Comparison of ENCODE assay signal across 20 cellular contexts in the genomic region with DNA sequence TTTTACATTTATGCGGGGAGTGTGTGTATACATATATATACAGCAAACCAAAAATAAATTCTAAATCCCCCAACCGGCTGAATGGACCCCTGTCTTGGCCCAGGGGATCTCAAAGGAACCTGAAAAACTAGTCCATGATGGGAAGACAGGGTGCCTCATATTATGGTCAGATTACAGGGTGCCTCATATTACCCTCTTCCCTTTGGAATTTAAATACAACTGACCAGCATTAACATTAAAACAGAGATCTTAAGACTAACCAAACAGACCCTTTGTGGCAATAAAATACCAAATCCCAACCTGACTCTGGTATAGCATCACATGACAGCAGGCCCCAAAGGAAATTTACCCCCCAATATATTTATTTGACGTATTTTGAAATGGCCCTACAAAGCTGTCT. TPM values are rescaled to one million over a fixed set of nuclear protein-coding genes. Genes with fewer than 3 reads are reported as not detected.
DNase-seq lines count a peak whose midpoint lies in the region; ATAC-seq and TF ChIP-seq lines count a peak whose summit lies in the region.
"Had no signal": no experiment of that assay in that cellular context is flagged by ENCODE, and none has a peak within 500 bp of the region (broad histone marks: within the 10 kb centered on the region; RNA-seq: fewer than 3 reads in every experiment).

No MANE protein-coding gene starts in this region.

- H3K4me2 ChIP-seq in OCI-LY7 (ENCODE audit: low read length) = no peak overlapping the region
- H3K4me2 ChIP-seq: BLaER1, KMS-11 had no signal

- H3K27ac ChIP-seq in OCI-LY7 (ENCODE audit: low read depth, low read length, poor library complexity, severe bottlenecking) = no peak overlapping the region
- no peak overlapping the region for H3K27ac ChIP-seq in endodermal cell (ENCODE audit: low read depth, low read length)
- H3K27ac ChIP-seq: BLaER1, KMS-11, Peyer's patch had no signal

- WGBS in endodermal cell (ENCODE audit: insufficient coverage in 1 of 2, insufficient read length in 1 of 2), 2 experiments = 83% methylated on average over 2 of the region's 3 CpGs; no CpG with 5 or more reads in 1 of the 2 experiments

- no peaks in the 10 kb centered on the region for H3K79me2 ChIP-seq in OCI-LY7 (ENCODE audit: insufficient read depth, low read depth, low read length)

- POLR2A ChIA-PET in OCI-LY7 (lab: Charles Lee) = no interaction called here
- POLR2A ChIA-PET in activated CD4-positive, alpha-beta T cell treated with anti-CD3 and anti-CD28 coated beads for 36 hours (lab: Charles Lee) = no interaction called here

- H3K4me1 Mint-ChIP-seq in endodermal cell (peaks cover 77% of the 10 kb centered on the region), nephron progenitor cell (peaks cover 50% of the 10 kb centered on the region)
- no peaks in the 10 kb centered on the region for H3K4me1 Mint-ChIP-seq in activated CD4-positive, alpha-beta T cell treated with anti-CD3 and anti-CD28 coated beads for 36 hours
- H3K4me1 Mint-ChIP-seq: IgD-negative memory B cell had no signal

- H3K4me3 ChIP-seq in H7 (ENCODE audit: insufficient read depth, low read depth, low read length) (no peak overlapping the region), OCI-LY7 (ENCODE audit: low read depth, low read length, poor library complexity, severe bottlenecking) (no peak overlapping the region), endodermal cell (ENCODE audit: low read length) (no peak overlapping the region)
- H3K4me3 ChIP-seq: BLaER1, Peyer's patch had no signal

- H3K36me3 ChIP-seq in H7 (replicated peaks; ENCODE audit: control insufficient read depth, insufficient read depth, low read length) = peaks cover 2% of the 10 kb centered on the region
- H3K36me3 ChIP-seq in OCI-LY7 (ENCODE audit: insufficient read depth, low read length) = peaks cover 75% of the 10 kb centered on the region
- peaks cover 33% of the 10 kb centered on the region for H3K36me3 ChIP-seq in endodermal cell (ENCODE audit: control insufficient read depth, insufficient read depth, low read length)

- CTCF ChIA-PET in OCI-LY7 (lab: Charles Lee; ENCODE audit: unreplicated experiment) = no interaction called here
- CTCF ChIA-PET in activated CD4-positive, alpha-beta T cell treated with anti-CD3 and anti-CD28 coated beads for 36 hours (lab: Charles Lee) = no interaction called here

- H3K4me1 ChIP-seq in OCI-LY7 (ENCODE audit: insufficient read depth, low read length, poor library complexity, severe bottlenecking) (no peaks in the 10 kb centered on the region), endodermal cell (ENCODE audit: control insufficient read depth, insufficient read depth, low read length) (peaks cover 43% of the 10 kb centered on the region)
- H3K4me1 ChIP-seq: BLaER1, Peyer's patch had no signal

- no peak overlapping the region for H3K9ac ChIP-seq in endodermal cell (ENCODE audit: extremely low read depth, low read length, poor library complexity, severe bottlenecking)
- H3K9ac ChIP-seq: BLaER1, KMS-11 had no signal

- H3K9me3 ChIP-seq in OCI-LY7 (ENCODE audit: low read length) (no peaks in the 10 kb centered on the region), endodermal cell (ENCODE audit: control insufficient read depth, low read length) (no peaks in the 10 kb centered on the region)
- H3K9me3 ChIP-seq: BLaER1, Peyer's patch had no signal

- no peaks in the 10 kb centered on the region for H3K9me2 ChIP-seq in OCI-LY7 (ENCODE audit: insufficient read depth, low read length)

- no peak overlapping the region for H2AFZ ChIP-seq in OCI-LY7 (ENCODE audit: low read length)

- no peak for ATAC-seq in activated CD4-positive, alpha-beta T cell treated with anti-CD3 and anti-CD28 coated beads for 36 hours

- BruUV-seq in OCI-LY7 (replicated peaks; lab: Mats Ljungman, UMichigan) = TSS peak; percentile 33

- intact Hi-C loops in OCI-LY7 (cut with micrococcal nuclease; ENCODE audit: unreplicated experiment) = no loop called here
- intact Hi-C loops in activated CD4-positive, alpha-beta T cell treated with anti-CD3 and anti-CD28 coated beads for 36 hours (cut with DNase I, micrococcal nuclease) = no loop called here

- H3K27ac Mint-ChIP-seq in endodermal cell (peak overlapping the region; percentile 84), nephron progenitor cell (peak overlapping the region; percentile 80)
- no peak overlapping the region for H3K27ac Mint-ChIP-seq in activated CD4-positive, alpha-beta T cell treated with anti-CD3 and anti-CD28 coated beads for 36 hours

- H3K36me3 Mint-ChIP-seq in endodermal cell (ENCODE audit: low read depth) = peaks cover 18% of the 10 kb centered on the region
- H3K36me3 Mint-ChIP-seq in nephron progenitor cell (ENCODE audit: low read depth) = peaks cover 45% of the 10 kb centered on the region
- H3K36me3 Mint-ChIP-seq in activated CD4-positive, alpha-beta T cell treated with anti-CD3 and anti-CD28 coated beads for 36 hours (ENCODE audit: low read depth) = peaks cover 23% of the 10 kb centered on the region

- H3K27me3 ChIP-seq in H7 (ENCODE audit: control insufficient read depth, insufficient read depth, low read length) = no peaks in the 10 kb centered on the region
- no peaks in the 10 kb centered on the region for H3K27me3 ChIP-seq in endodermal cell (ENCODE audit: control insufficient read depth, insufficient read depth, low read length, poor library complexity, severe bottlenecking)
- H3K27me3 ChIP-seq: BLaER1, Peyer's patch had no signal

- no peaks in the 10 kb centered on the region for H4K20me1 ChIP-seq in OCI-LY7 (ENCODE audit: insufficient read depth, low read length)
- H4K20me1 ChIP-seq: BLaER1 had no signal

- DNase-seq in H7 = peak; percentile 40
- no peak for DNase-seq in OCI-LY7 (ENCODE audit: low spot score)
- DNase-seq in endodermal cell = peak; percentile 43
- no peak for DNase-seq in nephron progenitor cell
- DNase-seq in HPDE6-E6E7 (ENCODE audit: extremely low spot score) = no peak
- DNase-seq in activated CD4-positive, alpha-beta T cell treated with anti-CD3 and anti-CD28 coated beads for 36 hours = no peak
- DNase-seq in activated naive CD4-positive, alpha-beta T cell (lab: John Stamatoyannopoulos, UW) = no peak
- DNase-seq: CD4-positive, CD25-positive, alpha-beta regulatory T cell; MM.1S; NCI-H1048; NCI-H1417; NCI-H1694 treated with DMSO at 0.1 percent for 48 hours; NCI-H2081; NCI-H2227 treated with DMSO at 0.1 percent for 48 hours; NCI-H526 treated with DMSO at 0.1 percent for 48 hours; Peyer's patch; SHP77 treated with DMSO at 0.1 percent for 48 hours had no signal

- no peaks in the 10 kb centered on the region for H3K9me3 Mint-ChIP-seq in endodermal cell
- H3K9me3 Mint-ChIP-seq in nephron progenitor cell = no peaks in the 10 kb centered on the region
- H3K9me3 Mint-ChIP-seq in activated CD4-positive, alpha-beta T cell treated with anti-CD3 and anti-CD28 coated beads for 36 hours (ENCODE audit: low read depth) = no peaks in the 10 kb centered on the region
- H3K9me3 Mint-ChIP-seq: CD4-positive, CD25-positive, alpha-beta regulatory T cell; IgD-negative memory B cell had no signal

- H3K4me3 Mint-ChIP-seq in endodermal cell = no peak overlapping the region
- H3K4me3 Mint-ChIP-seq in nephron progenitor cell = no peak overlapping the region
- no peak overlapping the region for H3K4me3 Mint-ChIP-seq in activated CD4-positive, alpha-beta T cell treated with anti-CD3 and anti-CD28 coated beads for 36 hours
- H3K4me3 Mint-ChIP-seq: CD4-positive, CD25-positive, alpha-beta regulatory T cell; IgD-negative memory B cell had no signal

- TF ChIP-seq CTCF in OCI-LY7 (conservative IDR thresholded peaks at IDR 0.05; ENCODE audit: low read length) = no peak
- no peak for TF ChIP-seq CTCF in endodermal cell (conservative IDR thresholded peaks at IDR 0.05)
- no peak for TF ChIP-seq CTCF in nephron progenitor cell (IDR thresholded peaks at IDR 0.05)

- H3K27me3 Mint-ChIP-seq in endodermal cell (ENCODE audit: insufficient read depth) (no peaks in the 10 kb centered on the region), nephron progenitor cell (ENCODE audit: low read depth, poor library complexity) (no peaks in the 10 kb centered on the region)
- no peaks in the 10 kb centered on the region for H3K27me3 Mint-ChIP-seq in activated CD4-positive, alpha-beta T cell treated with anti-CD3 and anti-CD28 coated beads for 36 hours
- H3K27me3 Mint-ChIP-seq: CD4-positive, CD25-positive, alpha-beta regulatory T cell; IgD-negative memory B cell had no signal

RNA-seq across cellular contexts. Expression of a gene that starts 17.0 kb away (rescaled TPM):
- total RNA-seq in H7 (2014; rRNA removed; shearing (Covaris generic)) = 29.3 and 38.0 TPM in 2 replicates
- 39.9 and 43.0 TPM in 2 replicates for total RNA-seq in OCI-LY7 (2014; rRNA removed; shearing (Covaris generic))
- total RNA-seq in OCI-LY7 (2022) (53.6 and 55.6 TPM in 2 replicates), endodermal cell (10 to 100 TPM; 38.3 to 40.4 TPM)
- polyA plus RNA-seq in endodermal cell (2013, experiment 1 of 2) = 35.9 TPM
- 37.6 TPM for polyA plus RNA-seq in endodermal cell (2013, experiment 2 of 2)
- 10 to 100 TPM; 17.5 to 22.9 TPM for total RNA-seq in activated CD4-positive, alpha-beta T cell treated with anti-CD3 and anti-CD28 coated beads for 36 hours

RNA-seq across cellular contexts. Expression of a gene that starts 17.2 kb away (rescaled TPM):
- 17.7 and 18.5 TPM in 2 replicates for total RNA-seq in H7 (2014; rRNA removed; shearing (Covaris generic))
- 5.9 and 8.2 TPM in 2 replicates for total RNA-seq in OCI-LY7 (2014; rRNA removed; shearing (Covaris generic))
- total RNA-seq in OCI-LY7 (2022) = 28.3 and 31.4 TPM in 2 replicates
- total RNA-seq in endodermal cell = 10 to 100 TPM; 58.5 to 70.6 TPM
- polyA plus RNA-seq in endodermal cell (2013, experiment 1 of 2) = 32.3 TPM
- 29.6 TPM for polyA plus RNA-seq in endodermal cell (2013, experiment 2 of 2)
- total RNA-seq in activated CD4-positive, alpha-beta T cell treated with anti-CD3 and anti-CD28 coated beads for 36 hours = 10 to 100 TPM; 11.7 to 18.2 TPM

RNA-seq across cellular contexts. Expression of a gene that starts 39.0 kb away (rescaled TPM):
- total RNA-seq in H7 (2014; rRNA removed; shearing (Covaris generic)) = 11.1 and 12.6 TPM in 2 replicates
- total RNA-seq in OCI-LY7 (2014; rRNA removed; shearing (Covaris generic)) = 19.5 and 21.9 TPM in 2 replicates
- 45.4 and 46.2 TPM in 2 replicates for total RNA-seq in OCI-LY7 (2022)
- total RNA-seq in endodermal cell = 10 to 100 TPM; 20.5 to 27.6 TPM
- 12.8 TPM for polyA plus RNA-seq in endodermal cell (2013, experiment 1 of 2)
- polyA plus RNA-seq in endodermal cell (2013, experiment 2 of 2) = 13.5 TPM
- total RNA-seq in activated CD4-positive, alpha-beta T cell treated with anti-CD3 and anti-CD28 coated beads for 36 hours = 10 to 100 TPM; 25.3 to 27.9 TPM

RNA-seq across cellular contexts. Expression of a gene that starts 39.3 kb away (rescaled TPM):
- 0.48 TPM in 1 of 2 replicates, not detected in the other for total RNA-seq in H7 (2014; rRNA removed; shearing (Covaris generic))
- 1.1 and 1.6 TPM in 2 replicates for total RNA-seq in OCI-LY7 (2014; rRNA removed; shearing (Covaris generic))
- total RNA-seq in OCI-LY7 (2022) = 0.70 and 2.0 TPM in 2 replicates
- total RNA-seq in endodermal cell = 1 to 10 TPM; 4.3 to 5.5 TPM
- 1.5 TPM for polyA plus RNA-seq in endodermal cell (2013, experiment 1 of 2)
- polyA plus RNA-seq in endodermal cell (2013, experiment 2 of 2) = 2.6 TPM
- total RNA-seq in activated CD4-positive, alpha-beta T cell treated with anti-CD3 and anti-CD28 coated beads for 36 hours = under 1 TPM; 0.25 TPM
- polyA plus RNA-seq: CD4-positive, CD25-positive, alpha-beta regulatory T cell had no signal

Comparison
In these comparisons a context has a peak if more than half of its experiments do, and no peak if none do; other contexts are left out.
1. DNase-seq: peak in H7 (single experiment) and endodermal cell (single experiment); none in OCI-LY7 (single experiment), nephron progenitor cell (single experiment), HPDE6-E6E7 (single experiment), activated CD4-positive, alpha-beta T cell treated with anti-CD3 and anti-CD28 coated beads for 36 hours (single experiment) and activated naive CD4-positive, alpha-beta T cell (0 of 4).